In genomic region chr5:110738503-110738811, GRCh38 we compare ENCODE assay signal across 8 cellular contexts. TPM values are rescaled to one million over a fixed set of nuclear protein-coding genes. Genes with fewer than 3 reads are reported as not detected.
DNase-seq lines count a peak whose midpoint lies in the region; ATAC-seq, FAIRE-seq and TF ChIP-seq lines count a peak whose summit lies in the region.

No MANE protein-coding gene starts in this region.

- H3K9me3 ChIP-seq in HUES6 (ENCODE audit: control insufficient read depth, insufficient read depth, low read depth, low read length) (no peaks in the 10 kb centered on the region), lower lobe of right lung (no peaks in the 10 kb centered on the region), upper lobe of right lung (no peaks in the 10 kb centered on the region)

- peak; percentile 68 for DNase-seq in GM13976 (ENCODE audit: low spot score)
- no peak for DNase-seq in bronchial epithelial cell (ENCODE audit: low read depth)
- DNase-seq in lower lobe of right lung, result no peak
- DNase-seq in upper lobe of right lung, result no peak
- DNase-seq in ACHN, result no peak
- no peak for DNase-seq in glomerular visceral epithelial cell (ENCODE audit: extremely low spot score)

- H3K4me3 ChIP-seq in HUES6 (ENCODE audit: low read depth, low read length), result peak overlapping the region; percentile 97
- peak overlapping the region; percentile 99 for H3K4me3 ChIP-seq in bronchial epithelial cell (ENCODE audit: low read depth, low read length)
- peak overlapping the region; percentile 82 for H3K4me3 ChIP-seq in lower lobe of right lung
- peak overlapping the region; percentile 80 for H3K4me3 ChIP-seq in upper lobe of right lung

- no peaks in the 10 kb centered on the region for H3K27me3 ChIP-seq in HUES6 (ENCODE audit: control insufficient read depth, insufficient read depth, low read length)
- H3K27me3 ChIP-seq in bronchial epithelial cell (ENCODE audit: control insufficient read depth, insufficient read depth, low read length), result no peaks in the 10 kb centered on the region
- no peaks in the 10 kb centered on the region for H3K27me3 ChIP-seq in lower lobe of right lung (ENCODE audit: low read depth)
- H3K27me3 ChIP-seq in upper lobe of right lung, result no peaks in the 10 kb centered on the region

- H3K4me1 ChIP-seq in HUES6 (ENCODE audit: control insufficient read depth, insufficient read depth, low read length) (no peaks in the 10 kb centered on the region), lower lobe of right lung (peaks cover 19% of the 10 kb centered on the region), upper lobe of right lung (peaks cover 5% of the 10 kb centered on the region)

- FAIRE-seq in bronchial epithelial cell (lab: Jason Lieb, UNC), result no peak

- H3K36me3 ChIP-seq in HUES6 (ENCODE audit: control insufficient read depth, insufficient read depth, low read length) (no peaks in the 10 kb centered on the region), bronchial epithelial cell (ENCODE audit: control insufficient read depth, insufficient read depth, low read length) (no peaks in the 10 kb centered on the region), lower lobe of right lung (no peaks in the 10 kb centered on the region), upper lobe of right lung (no peaks in the 10 kb centered on the region)

- ATAC-seq in GM21529 (IDR thresholded peaks at IDR 0.05; ENCODE audit: unreplicated experiment) (peak; percentile 59), lower lobe of right lung (peak; percentile 78 to 82), upper lobe of right lung (peak; percentile 69)

- peak overlapping the region; percentile 41 for H3K9ac ChIP-seq in HUES6 (ENCODE audit: low read length)

- TF ChIP-seq CTCF in GM13976 (IDR thresholded peaks at IDR 0.05; ENCODE audit: borderline replicate concordance, control extremely low read depth, extremely low read depth, insufficient read depth, missing control alignments) (no peak), bronchial epithelial cell (IDR thresholded peaks at IDR 0.05; ENCODE audit: insufficient read depth, low read length, severe bottlenecking) (no peak), lower lobe of right lung (IDR thresholded peaks at IDR 0.05) (no peak), upper lobe of right lung (IDR thresholded peaks at IDR 0.05) (no peak)

- H3K27ac ChIP-seq in HUES6 (ENCODE audit: low read depth, low read length) (no peak overlapping the region), lower lobe of right lung (peak overlapping the region; percentile 92), upper lobe of right lung (peak overlapping the region; percentile 91)

- in situ Hi-C loops in GM13976 (cut with MboI; ENCODE audit: low sequenced_read_pairs, unreplicated experiment) (no loop called here), ACHN (cut with HindIII; ENCODE audit: low pct_ligation_motif_present, low pct_unique_long_range_greater_than_20kb, low sequenced_read_pairs) (no loop called here)

- intact Hi-C loops in lower lobe of right lung (cut with DNase I), result no loop called here
- intact Hi-C loops in upper lobe of right lung (cut with DNase I), result no loop called here

RNA-seq across cellular contexts. Expression of gene SLC25A46, which starts 0.3 kb away (rescaled TPM):
- 40.8 and 43.1 TPM in 2 replicates for total RNA-seq in bronchial epithelial cell
- 37.9 TPM for total RNA-seq in lower lobe of right lung
- total RNA-seq in upper lobe of right lung, result 39.0 TPM

RNA-seq across cellular contexts. Expression of gene TMEM232, which starts 12.0 kb away (rescaled TPM):
- total RNA-seq in bronchial epithelial cell, result 0.51 and 0.79 TPM in 2 replicates
- 11.4 TPM for total RNA-seq in lower lobe of right lung
- 3.6 TPM for total RNA-seq in upper lobe of right lung
